1 cellular context compared by ENCODE assay signal in genomic region chr1:51671527-51672325, GRCh38.
A peak's percentile ranks its signal among the peaks of the same experiment; 100 is the strongest.
TF ChIP-seq lines count a peak whose summit lies in the region.

No MANE protein-coding gene starts in this region.

TF ChIP-seq in IMR-90, 13 proteins besides CTCF, POLR2A, EP300 and RAD21:
- no peak for TF ChIP-seq RFX5 (IDR thresholded peaks at IDR 0.05; ENCODE audit: low read depth, low read length)
- TF ChIP-seq ELK1 (IDR thresholded peaks at IDR 0.05; ENCODE audit: borderline replicate concordance, low read depth, low read length), result peak; percentile 84; the same call in 1 of the 2 replicates
- no peak for TF ChIP-seq USF2 (IDR thresholded peaks at IDR 0.05; ENCODE audit: low read depth, low read length)
- no peak for TF ChIP-seq MAZ (IDR thresholded peaks at IDR 0.05; ENCODE audit: borderline replicate concordance, low read depth, low read length)
